In the genomic region with DNA sequence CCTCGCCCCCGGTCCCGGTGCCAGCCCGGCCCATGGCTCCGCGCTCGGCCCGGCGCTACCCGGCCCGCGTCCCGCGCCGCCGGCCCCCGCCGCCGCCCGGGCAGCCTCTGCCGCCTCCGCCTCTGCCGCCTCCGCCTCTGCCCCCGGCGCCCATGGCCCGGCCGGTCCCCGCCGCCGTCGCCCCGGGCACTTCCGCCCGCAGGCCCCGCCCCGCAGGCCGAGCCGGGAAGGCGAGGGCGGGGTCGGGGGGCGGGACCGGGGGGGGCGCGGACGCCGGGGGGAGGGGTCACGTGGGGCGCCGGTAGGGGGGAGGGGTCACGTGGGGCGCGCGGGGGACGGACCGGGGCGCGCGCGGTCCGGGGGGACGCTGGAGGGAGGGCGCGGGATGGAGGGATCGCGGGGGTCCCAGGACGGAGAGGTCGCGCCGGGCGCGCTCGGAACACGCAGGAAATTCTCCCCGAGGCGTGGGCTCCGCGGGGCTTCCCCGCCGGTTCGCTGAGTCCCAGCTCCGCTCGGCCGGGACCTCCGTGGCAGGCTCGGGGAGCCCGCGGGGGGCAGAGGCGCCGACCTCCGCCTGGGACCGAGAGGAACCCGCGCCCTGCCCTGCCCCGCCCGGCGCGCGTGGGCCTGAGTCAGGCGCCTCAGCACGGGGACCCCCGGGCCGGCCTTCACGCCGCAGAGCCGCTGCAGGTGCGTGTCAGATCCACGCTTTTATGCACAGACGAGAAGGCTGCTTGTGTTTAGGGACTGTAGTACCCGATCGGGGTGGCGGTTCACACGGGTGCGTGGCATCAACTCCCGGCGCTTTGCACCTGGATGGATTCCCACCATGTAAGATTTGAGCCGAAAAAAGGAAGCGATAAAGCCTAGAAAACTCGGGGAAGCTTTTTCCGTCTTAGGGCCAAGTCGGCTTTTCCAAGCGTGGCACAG, we compare ENCODE assay signal across 8 cellular contexts. TPM values are rescaled to one million over a fixed set of nuclear protein-coding genes. Genes with fewer than 3 reads are reported as not detected.
DNase-seq lines count a peak whose midpoint lies in the region; ATAC-seq and TF ChIP-seq lines count a peak whose summit lies in the region.

A gene with protein sequence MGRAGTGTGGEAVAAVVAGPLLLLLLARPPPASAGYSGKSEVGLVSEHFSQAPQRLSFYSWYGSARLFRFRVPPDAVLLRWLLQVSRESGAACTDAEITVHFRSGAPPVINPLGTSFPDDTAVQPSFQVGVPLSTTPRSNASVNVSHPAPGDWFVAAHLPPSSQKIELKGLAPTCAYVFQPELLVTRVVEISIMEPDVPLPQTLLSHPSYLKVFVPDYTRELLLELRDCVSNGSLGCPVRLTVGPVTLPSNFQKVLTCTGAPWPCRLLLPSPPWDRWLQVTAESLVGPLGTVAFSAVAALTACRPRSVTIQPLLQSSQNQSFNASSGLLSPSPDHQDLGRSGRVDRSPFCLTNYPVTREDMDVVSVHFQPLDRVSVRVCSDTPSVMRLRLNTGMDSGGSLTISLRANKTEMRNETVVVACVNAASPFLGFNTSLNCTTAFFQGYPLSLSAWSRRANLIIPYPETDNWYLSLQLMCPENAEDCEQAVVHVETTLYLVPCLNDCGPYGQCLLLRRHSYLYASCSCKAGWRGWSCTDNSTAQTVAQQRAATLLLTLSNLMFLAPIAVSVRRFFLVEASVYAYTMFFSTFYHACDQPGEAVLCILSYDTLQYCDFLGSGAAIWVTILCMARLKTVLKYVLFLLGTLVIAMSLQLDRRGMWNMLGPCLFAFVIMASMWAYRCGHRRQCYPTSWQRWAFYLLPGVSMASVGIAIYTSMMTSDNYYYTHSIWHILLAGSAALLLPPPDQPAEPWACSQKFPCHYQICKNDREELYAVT (minus strand): TSS at position 191 of the 930 bp plus-strand sequence. CDS start 157 bp downstream, at position 34.

- no peaks in the 10 kb centered on the region for H3K9me3 ChIP-seq in duodenal mucosa (ENCODE audit: control insufficient read depth in 1 of 2, low read length in 2 of 2)
- H3K9me3 ChIP-seq in lower lobe of right lung = no peaks in the 10 kb centered on the region

- peak within 1 kb of the TSS; percentile 77 to 81 for H3K9ac ChIP-seq in duodenal mucosa (ENCODE audit: low read depth in 1 of 2, low read length in 2 of 2)

- H3K36me3 ChIP-seq in duodenal mucosa (ENCODE audit: control insufficient read depth in 1 of 2, insufficient read depth in 2 of 2, low read length in 2 of 2) (peaks cover 0 to 4% of the 10 kb centered on the region in 2 donors), lower lobe of right lung (peaks cover 6% of the 10 kb centered on the region)

- peak; percentile 16 for TF ChIP-seq POLR2A in NB4 (IDR thresholded peaks at IDR 0.05; ENCODE audit: extremely low read depth, insufficient read length)

- ATAC-seq in GM21576 (IDR thresholded peaks at IDR 0.05; ENCODE audit: unreplicated experiment) = peak; percentile 37
- ATAC-seq in lower lobe of right lung = peak; percentile 71 to 81

- H3K27ac ChIP-seq in duodenal mucosa (ENCODE audit: low read depth, low read length) (peak within 1 kb of the TSS; percentile 56), lower lobe of right lung (peak within 1 kb of the TSS; percentile 84)

- in situ Hi-C loops in KBM-7 (cut with MboI; ENCODE audit: low pct_unique_long_range_greater_than_20kb, low sequenced_read_pairs) = no loop called here

- H3K4me3 ChIP-seq in NB4 (ENCODE audit: low read depth, low read length) (peak within 1 kb of the TSS; percentile 49), duodenal mucosa (ENCODE audit: low read depth in 1 of 2, low read length in 2 of 2) (peak within 1 kb of the TSS; percentile 80 to 84), lower lobe of right lung (peak within 1 kb of the TSS; percentile 95)

- TF ChIP-seq CTCF in NB4 (IDR thresholded peaks at IDR 0.05; ENCODE audit: low read depth, low read length) (no peak), lower lobe of right lung (IDR thresholded peaks at IDR 0.05) (no peak)

- DNase-seq in Daoy (ENCODE audit: low read depth) (peak; percentile 71), NB4 (ENCODE audit: low read depth) (peak; percentile 58), lower lobe of right lung (peak; percentile 72), KBM-7 (no peak)
- peak; percentile 28 to 51 for DNase-seq in activated CD4-positive, alpha-beta T cell treated with anti-CD3 and anti-CD28 coated beads, Interleukin-2, amount 50 U/mL, for 24 hours (ENCODE audit: low read depth in 1 of 2, low spot score in 1 of 2)
- peak; percentile 53 to 75 for DNase-seq in stimulated activated CD4-positive, alpha-beta T cell treated with anti-CD3 and anti-CD28 coated beads, Interleukin-4, amount 100 ng/mL, for 4 hours

- H3K27me3 ChIP-seq in duodenal mucosa (ENCODE audit: control insufficient read depth in 1 of 2, insufficient read depth in 2 of 2, low read length in 2 of 2) = no peaks in the 10 kb centered on the region
- no peaks in the 10 kb centered on the region for H3K27me3 ChIP-seq in lower lobe of right lung (ENCODE audit: low read depth)

- H3K4me1 ChIP-seq in duodenal mucosa (ENCODE audit: control insufficient read depth in 1 of 2, insufficient read depth in 2 of 2, low read length in 2 of 2) (peaks cover 17 to 27% of the 10 kb centered on the region in 2 donors), lower lobe of right lung (peaks cover 50% of the 10 kb centered on the region)

- intact Hi-C loops in lower lobe of right lung (cut with DNase I) = no loop called here

RNA-seq across cellular contexts. Expression of the gene that starts here (rescaled TPM):
- total RNA-seq in Daoy (2014; rRNA removed; shearing (Covaris generic)) = 12.1 and 22.1 TPM in 2 replicates
- 55.8 TPM for total RNA-seq in lower lobe of right lung
